ENCODE assay signal across 22 cellular contexts in genomic region chr19:35731779-35732405, GRCh38.
"Had no signal": no experiment of that assay in that cellular context is flagged by ENCODE, and none has a peak within 500 bp of the region (broad histone marks: within the 10 kb centered on the region; RNA-seq: fewer than 3 reads in every experiment).

No MANE protein-coding gene starts in this region.

- H3K9me3 Mint-ChIP-seq: activated CD4-positive, alpha-beta T cell treated with anti-CD3 and anti-CD28 coated beads, Interleukin-2, amount 10 ng/mL, durations not matched to agents 24 days and 14 days; activated naive CD4-positive, alpha-beta T cell treated with anti-CD3 and anti-CD28 coated beads, Interleukin-2, amount 10 ng/mL, durations not matched to agents 7 days and 5 days; central memory CD8-positive, alpha-beta T cell; endodermal cell; immature natural killer cell; nephron progenitor cell; stimulated activated naive CD8-positive, alpha-beta T cell treated with anti-CD3 and anti-CD28 coated beads, Interleukin-15, Interleukin-2, amounts not matched to agents 100 ng/mL and 50 ng/mL, for 24 hours; T-helper 1 cell treated with Interleukin-12 subunit alpha and Interleukin-12 subunit beta and Interleukin-4 antibody, amounts not matched to agents 30 μg/mL and 1 μg/mL, for 36 hours had no signal

- H3K27ac ChIP-seq: colonic mucosa, tibial nerve had no signal

- H3K4me1 Mint-ChIP-seq: endodermal cell, immature natural killer cell, nephron progenitor cell had no signal

- H3K27me3 ChIP-seq: colonic mucosa, tibial nerve had no signal

- H3K4me3 Mint-ChIP-seq: activated CD4-positive, alpha-beta T cell treated with anti-CD3 and anti-CD28 coated beads, Interleukin-2, amount 10 ng/mL, durations not matched to agents 24 days and 14 days; activated CD8-positive, alpha-beta T cell treated with anti-CD3 and anti-CD28 coated beads, Interleukin-2, amount 10 ng/mL, durations not matched to agents 7 days and 5 days; activated naive CD4-positive, alpha-beta T cell treated with anti-CD3 and anti-CD28 coated beads, Interleukin-2, amount 10 ng/mL, durations not matched to agents 7 days and 5 days; central memory CD8-positive, alpha-beta T cell; endodermal cell; immature natural killer cell; nephron progenitor cell; stimulated activated naive CD8-positive, alpha-beta T cell treated with anti-CD3 and anti-CD28 coated beads, Interleukin-15, Interleukin-2, amounts not matched to agents 100 ng/mL and 50 ng/mL, for 24 hours; T-helper 1 cell treated with Interleukin-12 subunit alpha and Interleukin-12 subunit beta and Interleukin-4 antibody, amounts not matched to agents 30 μg/mL and 1 μg/mL, for 36 hours had no signal

- H3K4me1 ChIP-seq: colonic mucosa, tibial nerve had no signal

- ATAC-seq: activated CD8-positive, alpha-beta T cell treated with anti-CD3 and anti-CD28 coated beads, Interleukin-2, amount 10 ng/mL, durations not matched to agents 7 days and 5 days had no signal

- H3K4me3 ChIP-seq: colonic mucosa, tibial nerve had no signal

- DNase-seq: activated CD4-positive, alpha-beta T cell treated with anti-CD3 and anti-CD28 coated beads, Interleukin-2, amount 10 ng/mL, durations not matched to agents 24 days and 14 days; activated CD8-positive, alpha-beta T cell treated with anti-CD3 and anti-CD28 coated beads, Interleukin-2, amount 10 ng/mL, durations not matched to agents 7 days and 5 days; activated effector memory CD4-positive, alpha-beta T cell treated with Interleukin-2 at 50 U/mL for 16 hours; activated naive CD4-positive, alpha-beta T cell treated with anti-CD3 and anti-CD28 coated beads, Interleukin-2, amount 10 ng/mL, durations not matched to agents 7 days and 5 days; activated T-cell treated with anti-CD3 and anti-CD28 coated beads, Interleukin-2, amount 50 U/mL, for 48 hours; colonic mucosa; endodermal cell; erythroblast; foreskin melanocyte; glutamatergic neuron; immature natural killer cell; kidney glomerular epithelial cell; left ventricle myocardium superior; nephron progenitor cell; occipital lobe; retina; stimulated activated CD4-positive, alpha-beta T cell treated with anti-CD3 and anti-CD28 coated beads, Interleukin-12 subunit alpha, Interleukin-12 subunit beta, amount 100 ng/mL, for 4 hours; stimulated activated CD4-positive, alpha-beta T cell treated with anti-CD3 and anti-CD28 coated beads, Interleukin-2, amount 100 ng/mL, for 24 hours had no signal

- H3K9me3 ChIP-seq: colonic mucosa, tibial nerve had no signal

- H3K27ac Mint-ChIP-seq: activated CD4-positive, alpha-beta T cell treated with anti-CD3 and anti-CD28 coated beads, Interleukin-2, amount 10 ng/mL, durations not matched to agents 24 days and 14 days; activated naive CD4-positive, alpha-beta T cell treated with anti-CD3 and anti-CD28 coated beads, Interleukin-2, amount 10 ng/mL, durations not matched to agents 7 days and 5 days; endodermal cell; immature natural killer cell; stimulated activated naive CD8-positive, alpha-beta T cell treated with anti-CD3 and anti-CD28 coated beads, Interleukin-15, Interleukin-2, amounts not matched to agents 100 ng/mL and 50 ng/mL, for 24 hours; T-helper 1 cell treated with Interleukin-12 subunit alpha and Interleukin-12 subunit beta and Interleukin-4 antibody, amounts not matched to agents 30 μg/mL and 1 μg/mL, for 36 hours had no signal
